In genomic region chr1:168369655-168370054, GRCh38 we compare ENCODE assay signal across 17 cellular contexts.
DNase-seq lines count a peak whose midpoint lies in the region; TF ChIP-seq lines count a peak whose summit lies in the region.
"Had no signal": no experiment of that assay in that cellular context is flagged by ENCODE, and none has a peak within 500 bp of the region (broad histone marks: within the 10 kb centered on the region; RNA-seq: fewer than 3 reads in every experiment).

No MANE protein-coding gene starts in this region.

- 98% methylated on average over 5 of the region's 5 CpGs for WGBS in esophagus muscularis mucosa

- H3K9me3 ChIP-seq in WERI-Rb-1 (ENCODE audit: severe bottlenecking) (no peaks in the 10 kb centered on the region), esophagus muscularis mucosa (no peaks in the 10 kb centered on the region)
- H3K9me3 ChIP-seq in CD8-positive, alpha-beta memory T cell (ENCODE audit: low read length) = no peaks in the 10 kb centered on the region
- H3K9me3 ChIP-seq: BE2C, BLaER1, Caco-2 had no signal

- TF ChIP-seq CTCF in WERI-Rb-1 (IDR thresholded peaks at IDR 0.05; ENCODE audit: low read depth, low read length) (no peak), esophagus muscularis mucosa (IDR thresholded peaks at IDR 0.05) (no peak)

- H3K27ac ChIP-seq in WERI-Rb-1 = no peak overlapping the region
- H3K27ac ChIP-seq in esophagus muscularis mucosa (replicated peaks in 1 of 4) = no peak overlapping the region
- H3K27ac ChIP-seq in CD8-positive, alpha-beta memory T cell (ENCODE audit: low read depth, low read length) = no peak overlapping the region
- H3K27ac ChIP-seq: BLaER1 had no signal

- peaks cover 0 to 1% of the 10 kb centered on the region in 2 donors for H3K27me3 Mint-ChIP-seq in CD8-positive, alpha-beta memory T cell
- H3K27me3 Mint-ChIP-seq: CD4-positive, alpha-beta memory T cell had no signal

- H3K36me3 ChIP-seq in WERI-Rb-1 (no peaks in the 10 kb centered on the region), esophagus muscularis mucosa (no peaks in the 10 kb centered on the region)
- no peaks in the 10 kb centered on the region for H3K36me3 ChIP-seq in CD8-positive, alpha-beta memory T cell (ENCODE audit: insufficient read depth, low read length)
- H3K36me3 ChIP-seq: BE2C, BLaER1 had no signal

- H3K27me3 ChIP-seq in WERI-Rb-1 (ENCODE audit: insufficient read depth, low read depth, severe bottlenecking) (no peaks in the 10 kb centered on the region), esophagus muscularis mucosa (no peaks in the 10 kb centered on the region)
- H3K27me3 ChIP-seq in CD8-positive, alpha-beta memory T cell (ENCODE audit: insufficient read depth, low read length, poor library complexity, severe bottlenecking) = no peaks in the 10 kb centered on the region
- H3K27me3 ChIP-seq: BE2C, BLaER1 had no signal

- TF ChIP-seq EP300 in esophagus muscularis mucosa (IDR thresholded peaks at IDR 0.05) = no peak

- peak; percentile 6 for DNase-seq in NCI-H524 treated with DMSO at 0.1 percent for 48 hours (lab: John Stamatoyannopoulos, UW)
- peak; percentile 16 for DNase-seq in WERI-Rb-1
- peak; percentile 57 for DNase-seq in esophagus muscularis mucosa (ENCODE audit: extremely low spot score)
- DNase-seq in NCI-H1436 (lab: John Stamatoyannopoulos, UW) = no peak
- no peak for DNase-seq in CD8-positive, alpha-beta memory T cell
- DNase-seq: 8988T; ACHN; BE2C; C1 segment of cervical spinal cord; Caco-2; Calu3; CD4-positive, alpha-beta memory T cell; CD4-positive, CD25-positive, alpha-beta regulatory T cell; DMS79 treated with DMSO at 0.1 percent for 48 hours; GF-D8 had no signal

- peaks cover 0 to 6% (median 0%) of the 10 kb centered on the region in 4 donors for H3K4me1 ChIP-seq in esophagus muscularis mucosa
- no peaks in the 10 kb centered on the region for H3K4me1 ChIP-seq in CD8-positive, alpha-beta memory T cell (ENCODE audit: insufficient read depth, low read length)
- H3K4me1 ChIP-seq: BLaER1 had no signal

- no peak overlapping the region for H3K4me3 ChIP-seq in WERI-Rb-1 (ENCODE audit: low read depth, low read length)
- no peak overlapping the region for H3K4me3 ChIP-seq in esophagus muscularis mucosa
- H3K4me3 ChIP-seq in CD8-positive, alpha-beta memory T cell (ENCODE audit: low read length) = no peak overlapping the region
- H3K4me3 ChIP-seq: BLaER1 had no signal

- H3K9me3 Mint-ChIP-seq in CD8-positive, alpha-beta memory T cell = peaks cover 0 to 3% (median 0%) of the 10 kb centered on the region in 5 donors
- H3K9me3 Mint-ChIP-seq: CD4-positive, CD25-positive, alpha-beta regulatory T cell had no signal

- POLR2A ChIA-PET in CD8-positive, alpha-beta memory T cell (lab: Charles Lee) = no interaction called here

- TF ChIP-seq POLR2A in esophagus muscularis mucosa (IDR thresholded peaks at IDR 0.05; ENCODE audit: low read depth) = no peak

- H3K4me3 Mint-ChIP-seq in CD8-positive, alpha-beta memory T cell = no peak overlapping the region
- H3K4me3 Mint-ChIP-seq: CD14-positive monocyte; CD4-positive, alpha-beta memory T cell; CD4-positive, CD25-positive, alpha-beta regulatory T cell had no signal

- CTCF ChIA-PET in CD8-positive, alpha-beta memory T cell (lab: Charles Lee) = interaction anchor here (2.4 kb wide), 1 partner anchor 27 kb away, joined by 16 read pairs; no protein-coding TSS in a partner anchor

- H3K36me3 Mint-ChIP-seq in CD8-positive, alpha-beta memory T cell = no peaks in the 10 kb centered on the region
- H3K36me3 Mint-ChIP-seq: CD14-positive monocyte; CD4-positive, alpha-beta memory T cell; CD4-positive, CD25-positive, alpha-beta regulatory T cell had no signal

- intact Hi-C loops in esophagus muscularis mucosa (cut with DNase I) = no loop called here

- H3K27ac Mint-ChIP-seq in CD8-positive, alpha-beta memory T cell = no peak overlapping the region
- H3K27ac Mint-ChIP-seq: CD14-positive monocyte had no signal

- peaks cover 7 to 11% (median 10%) of the 10 kb centered on the region in 3 donors for H3K4me1 Mint-ChIP-seq in CD8-positive, alpha-beta memory T cell

Comparison
In these comparisons a context has a peak if more than half of its experiments do, and no peak if none do; other contexts are left out.
1. DNase-seq: peak in NCI-H524 treated with DMSO at 0.1 percent for 48 hours (single experiment), WERI-Rb-1 (single experiment) and esophagus muscularis mucosa (single experiment); none in NCI-H1436 (single experiment) and CD8-positive, alpha-beta memory T cell (0 of 5).